14 cellular contexts compared by ENCODE assay signal in the genomic region with DNA sequence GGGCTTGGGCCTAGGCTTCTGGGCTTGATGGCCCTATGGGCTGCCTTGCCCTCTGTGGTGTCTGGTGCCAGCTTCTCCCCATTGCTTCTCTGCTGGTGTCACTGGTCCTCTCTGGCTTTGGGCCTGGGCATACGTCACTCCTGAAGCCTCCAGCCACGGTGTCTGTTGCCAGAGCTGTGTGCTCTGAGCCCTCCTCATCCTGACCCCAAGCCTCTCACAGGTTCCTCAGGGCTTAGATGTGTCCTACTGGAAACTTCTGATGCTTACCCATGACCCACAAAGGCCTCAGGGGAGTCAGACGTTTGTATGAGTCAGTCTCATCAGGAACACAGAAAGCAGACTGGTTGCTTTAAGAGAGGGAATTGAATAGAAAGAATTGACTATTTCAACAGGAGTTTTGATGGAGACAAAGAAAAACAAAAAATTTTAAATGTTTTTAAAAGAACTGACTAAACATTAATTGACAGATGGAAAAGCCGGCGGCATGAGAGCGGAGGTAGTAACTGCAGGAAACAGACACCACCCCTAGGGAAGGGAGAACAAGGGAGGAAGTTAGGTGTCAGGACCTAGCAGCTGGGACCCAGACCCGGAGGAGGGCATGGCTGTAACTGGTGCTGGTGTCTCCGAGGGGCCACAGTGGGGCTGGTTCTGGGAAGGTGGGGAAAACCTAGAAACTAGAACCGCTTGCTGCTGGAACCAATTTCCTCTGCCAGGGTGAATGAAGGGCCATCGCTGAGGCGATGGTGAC. TPM values are rescaled to one million over a fixed set of nuclear protein-coding genes. Genes with fewer than 3 reads are reported as not detected.
DNase-seq lines count a peak whose midpoint lies in the region; ATAC-seq and TF ChIP-seq lines count a peak whose summit lies in the region.
"Had no signal": no experiment of that assay in that cellular context is flagged by ENCODE, and none has a peak within 500 bp of the region (broad histone marks: within the 10 kb centered on the region; RNA-seq: fewer than 3 reads in every experiment).

No MANE protein-coding gene starts in this region.

- TF ChIP-seq CTCF in cardiac fibroblast (IDR thresholded peaks at IDR 0.05; ENCODE audit: low read depth, low read length) (no peak), nephron progenitor cell (IDR thresholded peaks at IDR 0.05) (no peak)

- peaks cover 12% of the 10 kb centered on the region for H3K4me1 Mint-ChIP-seq in nephron progenitor cell
- H3K4me1 Mint-ChIP-seq: B cell had no signal

- no peaks in the 10 kb centered on the region for H3K36me3 Mint-ChIP-seq in nephron progenitor cell (ENCODE audit: low read depth)

- peaks cover 11% of the 10 kb centered on the region for H3K27me3 Mint-ChIP-seq in nephron progenitor cell (ENCODE audit: low read depth, poor library complexity)

- ATAC-seq in GM19452 (IDR thresholded peaks at IDR 0.05; ENCODE audit: unreplicated experiment) = no peak

- no peak overlapping the region for H3K4me3 Mint-ChIP-seq in nephron progenitor cell
- H3K4me3 Mint-ChIP-seq: B cell had no signal

- H3K27ac Mint-ChIP-seq in nephron progenitor cell = no peak overlapping the region
- H3K27ac Mint-ChIP-seq: B cell had no signal

- peak overlapping the region in 1 of 2 donors; percentile 5 for H3K4me3 ChIP-seq in cardiac fibroblast (replicated peaks in 1 of 2; ENCODE audit: low read depth in 2 of 2, low read length in 2 of 2)
- H3K4me3 ChIP-seq: ovary had no signal

- peak; percentile 39 for DNase-seq in A172 (ENCODE audit: low spot score)
- peak; percentile 49 for DNase-seq in HT-29 (ENCODE audit: low spot score)
- DNase-seq in cardiac fibroblast (ENCODE audit: low read depth in 2 of 2) = peak; percentile 71 to 96
- DNase-seq in kidney tubule cell (ENCODE audit: low spot score) = peak; percentile 77
- DNase-seq in NCI-H1105 treated with DMSO at 0.1 percent for 48 hours (lab: John Stamatoyannopoulos, UW) = no peak
- DNase-seq in NK-92 treated with Interleukin-12 subunit alpha and Interleukin-12 subunit beta, amount 100 ng/mL, for 24 hours (lab: John Stamatoyannopoulos, UW) = no peak
- no peak for DNase-seq in nephron progenitor cell
- DNase-seq: activated effector memory CD4-positive, alpha-beta T cell treated with Interleukin-2 at 50 U/mL for 16 hours; glutamatergic neuron; NCI-H1092; ovary; T-helper 1 cell had no signal

- no peaks in the 10 kb centered on the region for H3K9me3 Mint-ChIP-seq in nephron progenitor cell

RNA-seq across cellular contexts. Expression of a gene that starts 39.9 kb away (rescaled TPM):
- 4.1 and 5.3 TPM in 2 replicates for total RNA-seq in A172 (2014; rRNA removed; shearing (Covaris generic))
- total RNA-seq in HT-29 (2014; rRNA removed; shearing (Covaris generic)) = 3.1 and 6.4 TPM in 2 replicates

Comparison
In these comparisons a context has a peak if more than half of its experiments do, and no peak if none do; other contexts are left out.
1. DNase-seq: peak in A172 (single experiment), HT-29 (single experiment), cardiac fibroblast (2 of 2) and kidney tubule cell (single experiment); none in NCI-H1105 treated with DMSO at 0.1 percent for 48 hours (single experiment), NK-92 treated with Interleukin-12 subunit alpha and Interleukin-12 subunit beta, amount 100 ng/mL, for 24 hours (single experiment) and nephron progenitor cell (single experiment).